16 cellular contexts compared by ENCODE assay signal in the genomic region with DNA sequence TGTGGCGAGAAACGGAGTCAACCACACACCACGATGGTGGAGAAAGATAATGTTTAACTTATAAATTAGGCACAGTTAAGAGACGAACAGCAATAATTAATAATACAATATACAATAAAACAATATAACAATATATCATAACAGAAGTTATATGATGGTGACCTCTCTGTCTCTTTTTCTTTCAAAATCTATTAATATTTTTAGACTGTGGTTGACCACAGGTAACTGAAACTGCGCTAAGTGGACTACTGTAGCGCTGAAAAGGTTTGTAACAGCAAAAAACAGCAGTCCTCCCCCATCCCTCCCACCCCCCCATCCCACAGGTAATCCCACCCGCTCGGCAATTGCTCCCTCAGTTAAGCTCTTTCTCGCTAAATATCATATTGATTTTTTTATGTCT. TPM values are rescaled to one million over a fixed set of nuclear protein-coding genes. Genes with fewer than 3 reads are reported as not detected.
DNase-seq lines count a peak whose midpoint lies in the region; ATAC-seq and FAIRE-seq lines count a peak whose summit lies in the region.
"Had no signal": no experiment of that assay in that cellular context is flagged by ENCODE, and none has a peak within 500 bp of the region (broad histone marks: within the 10 kb centered on the region; RNA-seq: fewer than 3 reads in every experiment).

No MANE protein-coding gene starts in this region.

- no peaks in the 10 kb centered on the region for H3K9me3 ChIP-seq in effector memory CD4-positive, alpha-beta T cell (ENCODE audit: control insufficient read depth, low read length)

- H3K27me3 Mint-ChIP-seq in activated CD4-positive, alpha-beta T cell treated with anti-CD3 and anti-CD28 coated beads for 36 hours = no peaks in the 10 kb centered on the region
- no peaks in the 10 kb centered on the region for H3K27me3 Mint-ChIP-seq in T-cell

- peaks cover 30% of the 10 kb centered on the region for H3K4me1 ChIP-seq in effector memory CD4-positive, alpha-beta T cell (ENCODE audit: control insufficient read depth, insufficient read depth, low read length, poor library complexity, severe bottlenecking)

- no peak overlapping the region for H3K4me3 Mint-ChIP-seq in activated CD4-positive, alpha-beta T cell treated with anti-CD3 and anti-CD28 coated beads for 36 hours
- no peak overlapping the region for H3K4me3 Mint-ChIP-seq in T-cell
- H3K4me3 Mint-ChIP-seq: CD14-positive monocyte, H9 had no signal

- no peaks in the 10 kb centered on the region for H3K27me3 ChIP-seq in effector memory CD4-positive, alpha-beta T cell (replicated peaks; ENCODE audit: control insufficient read depth, insufficient read depth, low read length, poor library complexity, severe bottlenecking)

- peaks cover 2% of the 10 kb centered on the region for H3K9me3 Mint-ChIP-seq in activated CD4-positive, alpha-beta T cell treated with anti-CD3 and anti-CD28 coated beads for 36 hours (ENCODE audit: low read depth)
- peaks cover 0 to 3% (median 0%) of the 10 kb centered on the region in 3 donors for H3K9me3 Mint-ChIP-seq in T-cell
- H3K9me3 Mint-ChIP-seq: H9 had no signal

- POLR2A ChIA-PET in activated CD4-positive, alpha-beta T cell treated with anti-CD3 and anti-CD28 coated beads for 36 hours (lab: Charles Lee) = interaction anchor here (0.7 kb wide), 1 partner anchor 180 kb away, joined by 4 read pairs; no protein-coding TSS in a partner anchor
- POLR2A ChIA-PET in T-cell (lab: Charles Lee) = interaction anchor here in 1 of 2 donors (0.5 to 0.6 kb wide), 2 partner anchors 25 to 326 kb away, joined by 3 read pairs; no protein-coding TSS in a partner anchor

- peaks cover 47% of the 10 kb centered on the region for H3K36me3 Mint-ChIP-seq in activated CD4-positive, alpha-beta T cell treated with anti-CD3 and anti-CD28 coated beads for 36 hours (ENCODE audit: low read depth)
- H3K36me3 Mint-ChIP-seq in T-cell = peaks cover 15% of the 10 kb centered on the region
- H3K36me3 Mint-ChIP-seq: CD14-positive monocyte had no signal

- peaks cover 62% of the 10 kb centered on the region for H3K4me1 Mint-ChIP-seq in activated CD4-positive, alpha-beta T cell treated with anti-CD3 and anti-CD28 coated beads for 36 hours
- H3K4me1 Mint-ChIP-seq in T-cell = peaks cover 63 to 87% (median 68%) of the 10 kb centered on the region in 3 donors

- intact Hi-C loops in activated CD4-positive, alpha-beta T cell treated with anti-CD3 and anti-CD28 coated beads for 36 hours (cut with DNase I, micrococcal nuclease) = no loop called here

- no peak for DNase-seq in activated CD4-positive, alpha-beta T cell treated with anti-CD3 and anti-CD28 coated beads for 36 hours
- DNase-seq in activated CD4-positive, alpha-beta T cell treated with anti-CD3 and anti-CD28 coated beads for 4 hours = no peak
- no peak for DNase-seq in GM18507 (ENCODE audit: extremely low spot score, insufficient read length, low read depth)
- no peak for DNase-seq in T-cell
- DNase-seq in DMS79 treated with DMSO at 0.1 percent for 48 hours (lab: John Stamatoyannopoulos, UW) = no peak
- DNase-seq in Kasumi-1 (lab: John Stamatoyannopoulos, UW) = no peak
- no peak for DNase-seq in effector memory CD4-positive, alpha-beta T cell
- DNase-seq: DMS53, GOT3, H9 had no signal

- peak overlapping the region; percentile 53 for H3K27ac Mint-ChIP-seq in activated CD4-positive, alpha-beta T cell treated with anti-CD3 and anti-CD28 coated beads for 36 hours
- H3K27ac Mint-ChIP-seq in T-cell = peak overlapping the region; percentile 22 to 39
- H3K27ac Mint-ChIP-seq: CD14-positive monocyte had no signal

- no peak overlapping the region for H3K4me3 ChIP-seq in effector memory CD4-positive, alpha-beta T cell (ENCODE audit: insufficient read depth, low read depth, low read length, poor library complexity, severe bottlenecking)
- H3K4me3 ChIP-seq: K562 had no signal

- CTCF ChIA-PET in activated CD4-positive, alpha-beta T cell treated with anti-CD3 and anti-CD28 coated beads for 36 hours (lab: Charles Lee) = interaction anchor here (0.8 to 6.3 kb wide), 11 partner anchors 10 to 239 kb away, joined by 3 to 37 read pairs (median 4); partner anchors contain the start of genes RAC2 and TST
- CTCF ChIA-PET in T-cell (lab: Charles Lee) = no interaction called here

- no peak overlapping the region for H3K27ac ChIP-seq in effector memory CD4-positive, alpha-beta T cell (ENCODE audit: insufficient read depth, low read length, poor library complexity, severe bottlenecking)
- H3K27ac ChIP-seq: 22Rv1 had no signal

- no peaks in the 10 kb centered on the region for H3K36me3 ChIP-seq in effector memory CD4-positive, alpha-beta T cell (ENCODE audit: control insufficient read depth, insufficient read depth, low read length)

- FAIRE-seq in GM18507 (lab: Jason Lieb, UNC) = peak; percentile 81
- FAIRE-seq: HTR-8/SVneo, K562 had no signal

- no peak for ATAC-seq in activated CD4-positive, alpha-beta T cell treated with anti-CD3 and anti-CD28 coated beads for 36 hours
- no peak for ATAC-seq in T-cell (replicated peaks in 1 of 4)
- ATAC-seq: K562 had no signal

RNA-seq across cellular contexts. Expression of gene SSTR3, which starts 3.6 kb away (rescaled TPM):
- total RNA-seq in activated CD4-positive, alpha-beta T cell treated with anti-CD3 and anti-CD28 coated beads for 36 hours = 10 to 100 TPM; 14.8 to 15.6 TPM
- total RNA-seq in T-cell = 1 to 10 TPM; 4.6 to 8.7 (median 5.3) TPM
- total RNA-seq: A673, Daoy, K562 had no signal

RNA-seq across cellular contexts. Expression of gene C1QTNF6, which starts 27.8 kb away (rescaled TPM):
- total RNA-seq in activated CD4-positive, alpha-beta T cell treated with anti-CD3 and anti-CD28 coated beads for 36 hours = 1 to 10 TPM; 8.4 to 8.7 TPM
- 10 to 100 TPM in 4 of 5 donors, 1 to 10 TPM in 1; 9.0 to 26.4 (median 22.0) TPM for total RNA-seq in T-cell

RNA-seq across cellular contexts. Expression of gene RAC2, which starts 28.2 kb away (rescaled TPM):
- total RNA-seq in activated CD4-positive, alpha-beta T cell treated with anti-CD3 and anti-CD28 coated beads for 36 hours = 100 to 1,000 TPM; 692 to 930 TPM
- total RNA-seq in T-cell = 100 to 1,000 TPM; 353 to 413 (median 385) TPM
